ENCODE assay signal across 19 cellular contexts in the genomic region with DNA sequence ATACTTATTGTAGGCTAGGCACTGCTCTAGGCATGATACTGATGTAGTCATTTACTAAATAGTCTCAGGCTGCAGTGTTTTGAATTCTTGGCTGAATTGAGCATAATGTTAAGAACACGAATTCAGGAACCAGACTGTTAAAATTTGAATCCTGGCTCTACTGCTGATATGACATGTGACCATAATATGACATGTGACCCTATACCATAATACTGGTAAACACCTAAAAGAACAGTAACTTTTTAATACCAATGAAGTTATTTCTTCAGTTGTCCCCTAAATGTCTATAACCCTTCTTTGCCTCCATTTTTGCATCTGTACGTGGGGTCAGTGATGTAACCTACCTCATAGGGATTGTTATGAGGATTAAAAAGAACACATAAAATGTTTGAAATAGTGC.
"Had no signal": no experiment of that assay in that cellular context is flagged by ENCODE, and none has a peak within 500 bp of the region (broad histone marks: within the 10 kb centered on the region; RNA-seq: fewer than 3 reads in every experiment).

No MANE protein-coding gene starts in this region.

- H3K27me3 ChIP-seq: dorsolateral prefrontal cortex, neural progenitor cell, sigmoid colon, testis, tibial artery had no signal

- H3K36me3 ChIP-seq: neural progenitor cell had no signal

- H3K4me3 ChIP-seq: dorsolateral prefrontal cortex, neural progenitor cell, psoas muscle, sigmoid colon, testis, tibial artery had no signal

- H3K4me3 Mint-ChIP-seq: naive thymus-derived CD4-positive, alpha-beta T cell; nephron; neural progenitor cell; stimulated activated effector memory CD8-positive, alpha-beta T cell treated with anti-CD3 and anti-CD28 coated beads, Interleukin-12 subunit alpha, Interleukin-12 subunit beta, amount 100 ng/mL, for 72 hours; type B pancreatic cell had no signal

- DNase-seq: dorsolateral prefrontal cortex; effector CD4-positive, alpha-beta T cell; mesendoderm; midbrain; naive thymus-derived CD4-positive, alpha-beta T cell; psoas muscle; right cardiac atrium; sigmoid colon; stimulated activated CD4-positive, alpha-beta T cell treated with anti-CD3 and anti-CD28 coated beads, Interleukin-2, amount 100 ng/mL, for 24 hours; stimulated activated CD4-positive, alpha-beta T cell treated with anti-CD3 and anti-CD28 coated beads, Interleukin-4, amount 100 ng/mL, for 24 hours; stimulated activated naive CD8-positive, alpha-beta T cell treated with anti-CD3 and anti-CD28 coated beads, Interleukin-15, Interleukin-2, amounts not matched to agents 100 U/mL and 50 U/mL, for 24 hours; substantia nigra; testis; tibial artery had no signal

- H3K27ac Mint-ChIP-seq: nephron; neural progenitor cell; stimulated activated effector memory CD8-positive, alpha-beta T cell treated with anti-CD3 and anti-CD28 coated beads, Interleukin-12 subunit alpha, Interleukin-12 subunit beta, amount 100 ng/mL, for 72 hours; type B pancreatic cell had no signal

- H3K4me1 ChIP-seq: neural progenitor cell, testis had no signal

- H3K9ac ChIP-seq: neural progenitor cell had no signal

- H3K9me3 Mint-ChIP-seq: naive thymus-derived CD4-positive, alpha-beta T cell; nephron; neural progenitor cell; stimulated activated effector memory CD8-positive, alpha-beta T cell treated with anti-CD3 and anti-CD28 coated beads, Interleukin-12 subunit alpha, Interleukin-12 subunit beta, amount 100 ng/mL, for 72 hours; type B pancreatic cell had no signal

- H3K27ac ChIP-seq: neural progenitor cell, psoas muscle, sigmoid colon, testis, tibial artery had no signal

- H3K4me2 ChIP-seq: neural progenitor cell had no signal

- H3K36me3 Mint-ChIP-seq: neural progenitor cell, type B pancreatic cell had no signal

- H3K4me1 Mint-ChIP-seq: nephron had no signal

- ATAC-seq: left lobe of liver; naive thymus-derived CD4-positive, alpha-beta T cell; psoas muscle; right cardiac atrium; stimulated activated effector memory CD8-positive, alpha-beta T cell treated with anti-CD3 and anti-CD28 coated beads, Interleukin-12 subunit alpha, Interleukin-12 subunit beta, amount 100 ng/mL, for 72 hours; stimulated activated naive CD8-positive, alpha-beta T cell treated with anti-CD3 and anti-CD28 coated beads, Interleukin-15, Interleukin-2, amounts not matched to agents 100 U/mL and 50 U/mL, for 24 hours had no signal

- H3K9me3 ChIP-seq: psoas muscle, sigmoid colon, testis, tibial artery had no signal

- H3K27me3 Mint-ChIP-seq: naive thymus-derived CD4-positive, alpha-beta T cell; type B pancreatic cell had no signal

- H2AFZ ChIP-seq: neural progenitor cell had no signal
